ENCODE assay signal across 10 cellular contexts in the genomic region with DNA sequence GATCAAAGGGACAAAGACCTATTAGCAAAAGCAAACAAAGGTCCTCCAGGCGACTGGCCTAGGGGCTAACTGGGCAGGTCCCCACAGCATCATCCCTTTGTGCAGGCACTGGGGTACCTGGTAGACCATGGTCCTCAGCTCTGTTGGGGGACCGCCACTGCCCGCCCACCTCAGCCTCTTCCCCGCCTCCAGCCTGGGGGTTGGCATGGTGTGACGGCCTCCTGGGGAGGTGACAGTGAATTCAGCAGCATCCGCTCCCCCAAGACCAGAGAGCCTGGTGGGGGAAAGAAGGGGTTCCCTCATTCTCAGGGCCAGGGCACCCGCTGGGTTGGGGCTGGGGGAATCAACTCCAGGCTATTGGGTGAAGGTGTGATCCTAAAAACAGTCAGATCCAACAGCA. TPM values are rescaled to one million over a fixed set of nuclear protein-coding genes. Genes with fewer than 3 reads are reported as not detected.
"Had no signal": no experiment of that assay in that cellular context is flagged by ENCODE, and none has a peak within 500 bp of the region (broad histone marks: within the 10 kb centered on the region; RNA-seq: fewer than 3 reads in every experiment).

No MANE protein-coding gene starts in this region.

- ATAC-seq: HCT116, K562 had no signal

- H2AFZ ChIP-seq: GM23248 had no signal

- H3K9me3 ChIP-seq: HAP-1 had no signal

- H3K27ac Mint-ChIP-seq: HFFc6 had no signal

- DNase-seq: GM23248, GOT3, HFFc6, IMR-90, KG1 had no signal

- H3K4me3 Mint-ChIP-seq: HFFc6 had no signal

- H3K4me3 ChIP-seq: GM23248, HAP-1, K562 had no signal

- H3K9ac ChIP-seq: GM23248 had no signal

- FAIRE-seq: H54, HTR-8/SVneo, K562 had no signal

- H3K36me3 ChIP-seq: HAP-1 had no signal

- H3K4me1 ChIP-seq: HAP-1 had no signal

- H3K27ac ChIP-seq: GM23248 had no signal

RNA-seq across cellular contexts. Expression of a gene that starts 38.7 kb away (rescaled TPM):
- total RNA-seq: GM23248, HFFc6, IMR-90, K562 had no signal
- polyA plus RNA-seq: GM23248, IMR-90, K562 had no signal
